ENCODE assay signal across 11 cellular contexts in the genomic region with DNA sequence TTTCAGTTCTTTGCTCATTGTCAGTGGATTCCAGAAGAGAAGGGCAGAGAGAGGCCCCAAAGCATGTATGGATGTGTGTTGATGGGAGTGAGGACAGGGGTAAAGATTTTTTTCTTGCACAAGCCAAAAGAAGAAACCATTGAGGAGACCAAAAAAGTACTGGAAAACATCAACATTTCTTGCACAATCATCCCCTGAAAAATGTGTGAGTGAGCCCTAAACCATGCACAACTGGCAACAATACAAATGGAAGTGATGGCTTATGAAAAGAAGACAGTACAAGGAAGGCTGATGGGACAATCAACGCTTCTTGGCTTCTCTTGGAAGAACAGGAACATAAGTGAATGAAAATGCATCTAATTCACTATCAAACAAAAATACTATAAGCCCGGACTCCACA. TPM values are rescaled to one million over a fixed set of nuclear protein-coding genes. Genes with fewer than 3 reads are reported as not detected.
DNase-seq lines count a peak whose midpoint lies in the region; ATAC-seq lines count a peak whose summit lies in the region.
"Had no signal": no experiment of that assay in that cellular context is flagged by ENCODE, and none has a peak within 500 bp of the region (broad histone marks: within the 10 kb centered on the region; RNA-seq: fewer than 3 reads in every experiment).

No MANE protein-coding gene starts in this region.

- no peaks in the 10 kb centered on the region for H3K36me3 Mint-ChIP-seq in CD4-positive, CD25-positive, alpha-beta regulatory T cell
- H3K36me3 Mint-ChIP-seq in T-cell = no peaks in the 10 kb centered on the region
- H3K36me3 Mint-ChIP-seq: memory B cell had no signal

- intact Hi-C loops in sciatic nerve (cut with DNase I) = no loop called here

- H3K4me3 Mint-ChIP-seq in CD4-positive, CD25-positive, alpha-beta regulatory T cell = no peak overlapping the region
- H3K4me3 Mint-ChIP-seq in T-cell = no peak overlapping the region
- H3K4me3 Mint-ChIP-seq: memory B cell had no signal

- H3K4me3 ChIP-seq in CD4-positive, CD25-positive, alpha-beta regulatory T cell (ENCODE audit: low read depth, low read length) = no peak overlapping the region
- H3K4me3 ChIP-seq: dorsolateral prefrontal cortex had no signal

- H3K9me3 Mint-ChIP-seq in CD4-positive, CD25-positive, alpha-beta regulatory T cell = no peaks in the 10 kb centered on the region
- H3K9me3 Mint-ChIP-seq in T-cell = no peaks in the 10 kb centered on the region
- H3K9me3 Mint-ChIP-seq: memory B cell had no signal

- DNase-seq in CD4-positive, CD25-positive, alpha-beta regulatory T cell = no peak
- DNase-seq in T-cell = no peak
- peak; percentile 77 for DNase-seq in fibroblast of the conjunctiva (ENCODE audit: low read depth)
- DNase-seq in sciatic nerve (ENCODE audit: low spot score) = no peak
- DNase-seq in Kasumi-1 (lab: John Stamatoyannopoulos, UW) = no peak
- DNase-seq in NCI-H526 treated with DMSO at 0.1 percent for 48 hours (lab: John Stamatoyannopoulos, UW) = no peak
- DNase-seq: Caco-2, dorsolateral prefrontal cortex had no signal

- no peaks in the 10 kb centered on the region for H3K27me3 ChIP-seq in CD4-positive, CD25-positive, alpha-beta regulatory T cell (ENCODE audit: control insufficient read depth, insufficient read depth, low read length)
- H3K27me3 ChIP-seq: dorsolateral prefrontal cortex had no signal

- H3K4me1 Mint-ChIP-seq in CD4-positive, CD25-positive, alpha-beta regulatory T cell = peaks cover 11 to 37% (median 23%) of the 10 kb centered on the region in 4 donors
- peaks cover 28 to 31% (median 31%) of the 10 kb centered on the region in 3 donors for H3K4me1 Mint-ChIP-seq in T-cell

- POLR2A ChIA-PET in T-cell (lab: Charles Lee) = no interaction called here

- no peak for ATAC-seq in CD4-positive, CD25-positive, alpha-beta regulatory T cell (ENCODE audit: low read depth in 2 of 2)
- no peak for ATAC-seq in T-cell (replicated peaks in 1 of 4)
- ATAC-seq in sciatic nerve = peak; percentile 26
- no peak for ATAC-seq in GM18873 (IDR thresholded peaks at IDR 0.05; ENCODE audit: low FRiP score, unreplicated experiment)
- ATAC-seq in HG02981 (IDR thresholded peaks at IDR 0.05; ENCODE audit: unreplicated experiment) = no peak

- H3K9me3 ChIP-seq in CD4-positive, CD25-positive, alpha-beta regulatory T cell (ENCODE audit: control insufficient read depth in 2 of 2, low read length in 2 of 2) = no peaks in the 10 kb centered on the region
- H3K9me3 ChIP-seq: Caco-2 had no signal

- H3K36me3 ChIP-seq in CD4-positive, CD25-positive, alpha-beta regulatory T cell (ENCODE audit: control insufficient read depth, insufficient read depth, low read length) = no peaks in the 10 kb centered on the region

- H3K27ac ChIP-seq in CD4-positive, CD25-positive, alpha-beta regulatory T cell (ENCODE audit: insufficient read depth, low read length, poor library complexity, severe bottlenecking) = no peak overlapping the region

- CTCF ChIA-PET in T-cell (lab: Charles Lee) = no interaction called here

- H3K4me1 ChIP-seq in CD4-positive, CD25-positive, alpha-beta regulatory T cell (ENCODE audit: control insufficient read depth, insufficient read depth, low read length, poor library complexity, severe bottlenecking) = peaks cover 23% of the 10 kb centered on the region
- H3K4me1 ChIP-seq: Caco-2 had no signal

- peak overlapping the region in 2 of 3 donors; percentile 41 to 55 for H3K27ac Mint-ChIP-seq in CD4-positive, CD25-positive, alpha-beta regulatory T cell
- H3K27ac Mint-ChIP-seq in T-cell = peak overlapping the region; percentile 76 to 87
- H3K27ac Mint-ChIP-seq: memory B cell had no signal

- H3K27me3 Mint-ChIP-seq in CD4-positive, CD25-positive, alpha-beta regulatory T cell = peaks cover 7% of the 10 kb centered on the region
- no peaks in the 10 kb centered on the region for H3K27me3 Mint-ChIP-seq in T-cell

RNA-seq across cellular contexts. Expression of gene SMAD7, which starts 5.6 kb away (rescaled TPM):
- 64.0 TPM for total RNA-seq in CD4-positive, CD25-positive, alpha-beta regulatory T cell
- 1 to 10 TPM; 1.7 to 7.2 (median 6.3) TPM for polyA plus RNA-seq in CD4-positive, CD25-positive, alpha-beta regulatory T cell
- 100 to 1,000 TPM in 1 of 5 donors, 10 to 100 TPM in 4; 28.5 to 138 (median 57.7) TPM for total RNA-seq in T-cell
- total RNA-seq in sciatic nerve = 44.0 TPM
